28 cellular contexts compared by ENCODE assay signal in the genomic region with DNA sequence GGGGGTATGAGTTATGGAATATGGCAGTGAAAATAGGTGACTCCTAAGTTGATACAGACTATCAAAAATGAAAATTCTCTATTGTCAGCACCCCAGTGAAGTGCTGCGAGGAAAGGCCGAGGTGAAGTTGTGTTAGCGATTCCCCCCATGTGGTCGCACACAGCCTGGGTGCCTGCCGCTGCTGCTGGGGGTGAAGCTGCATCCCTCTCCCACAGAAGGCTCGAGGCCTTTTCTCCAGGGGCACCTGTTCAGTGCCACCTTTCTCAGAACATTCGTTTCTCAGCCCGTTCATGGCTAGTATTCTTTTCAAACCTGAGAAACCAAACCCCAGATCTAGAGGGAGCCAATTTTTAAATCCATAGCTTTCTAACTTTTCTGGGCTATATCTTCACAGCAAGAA.
"Had no signal": no experiment of that assay in that cellular context is flagged by ENCODE, and none has a peak within 500 bp of the region (broad histone marks: within the 10 kb centered on the region; RNA-seq: fewer than 3 reads in every experiment).

No MANE protein-coding gene starts in this region.

- H3K27me3 ChIP-seq: ascending aorta, SJCRH30 had no signal

- H3K27ac ChIP-seq: ascending aorta, PC-9, RWPE1, SJCRH30, SK-N-MC had no signal

- H3K9me3 Mint-ChIP-seq: activated CD4-positive, alpha-beta T cell treated with anti-CD3 and anti-CD28 coated beads, Interleukin-2, amount 10 ng/mL, durations not matched to agents 24 days and 14 days; activated naive CD4-positive, alpha-beta T cell treated with anti-CD3 and anti-CD28 coated beads, Interleukin-2, amount 50 U/mL, for 24 hours; activated naive CD8-positive, alpha-beta T cell treated with anti-CD3 and anti-CD28 coated beads, Interleukin-2, amount 10 ng/mL, durations not matched to agents 7 days and 5 days; T-helper 2 cell treated with Interferon-gamma antibody and Interleukin-4, amounts not matched to agents 5 μg/mL and 100 μg/mL, for 36 hours had no signal

- ATAC-seq: Right ventricle myocardium inferior had no signal

- H3K9me3 ChIP-seq: ascending aorta, SJCRH30 had no signal

- H3K27ac Mint-ChIP-seq: activated CD4-positive, alpha-beta T cell treated with anti-CD3 and anti-CD28 coated beads, Interleukin-2, amount 10 ng/mL, durations not matched to agents 24 days and 14 days; activated naive CD4-positive, alpha-beta T cell treated with anti-CD3 and anti-CD28 coated beads, Interleukin-2, amount 50 U/mL, for 24 hours had no signal

- H3K4me3 ChIP-seq: ascending aorta, PC-9, SJCRH30, SK-N-MC had no signal

- H3K4me3 Mint-ChIP-seq: activated CD4-positive, alpha-beta T cell treated with anti-CD3 and anti-CD28 coated beads, Interleukin-2, amount 10 ng/mL, durations not matched to agents 24 days and 14 days; activated naive CD4-positive, alpha-beta T cell treated with anti-CD3 and anti-CD28 coated beads, Interleukin-2, amount 50 U/mL, for 24 hours; activated naive CD8-positive, alpha-beta T cell treated with anti-CD3 and anti-CD28 coated beads, Interleukin-2, amount 10 ng/mL, durations not matched to agents 7 days and 5 days; T-helper 2 cell treated with Interferon-gamma antibody and Interleukin-4, amounts not matched to agents 5 μg/mL and 100 μg/mL, for 36 hours had no signal

- DNase-seq: activated CD4-positive, alpha-beta T cell treated with anti-CD3 and anti-CD28 coated beads, Interleukin-2, amount 10 ng/mL, durations not matched to agents 24 days and 14 days; activated CD4-positive, alpha-beta T cell treated with anti-CD3 and anti-CD28 coated beads, Interleukin-2, amount 50 U/mL, for 48 hours; activated CD8-positive, alpha-beta memory T cell treated with anti-CD3 and anti-CD28 coated beads, Interleukin-2, amount 50 U/mL, for 4 hours; activated effector memory CD4-positive, alpha-beta T cell treated with Interleukin-2 at 50 U/mL for 16 hours; activated naive CD8-positive, alpha-beta T cell treated with anti-CD3 and anti-CD28 coated beads, Interleukin-2, amount 10 ng/mL, durations not matched to agents 7 days and 5 days; activated T-cell treated with anti-CD3 and anti-CD28 coated beads, Interleukin-2, amount 50 U/mL, for 48 hours; amygdala; Kasumi-1; KG1; MM.1S; NCI-H1092; NCI-H1436 treated with DMSO at 0.1 percent for 48 hours; NCI-H187; NCI-H2029 treated with DMSO at 0.1 percent for 48 hours; NCI-H2107; NCI-H2171; NCI-H510A; NCI-H526; NCI-H748 treated with DMSO at 0.1 percent for 48 hours; NK-92 treated with Interleukin-12 subunit alpha and Interleukin-12 subunit beta, amount 100 ng/mL, for 24 hours; PC-9; SJCRH30 had no signal

- H3K4me1 ChIP-seq: ascending aorta, SJCRH30 had no signal
